Comparison of ENCODE assay signal across 1 cellular context in the genomic region with DNA sequence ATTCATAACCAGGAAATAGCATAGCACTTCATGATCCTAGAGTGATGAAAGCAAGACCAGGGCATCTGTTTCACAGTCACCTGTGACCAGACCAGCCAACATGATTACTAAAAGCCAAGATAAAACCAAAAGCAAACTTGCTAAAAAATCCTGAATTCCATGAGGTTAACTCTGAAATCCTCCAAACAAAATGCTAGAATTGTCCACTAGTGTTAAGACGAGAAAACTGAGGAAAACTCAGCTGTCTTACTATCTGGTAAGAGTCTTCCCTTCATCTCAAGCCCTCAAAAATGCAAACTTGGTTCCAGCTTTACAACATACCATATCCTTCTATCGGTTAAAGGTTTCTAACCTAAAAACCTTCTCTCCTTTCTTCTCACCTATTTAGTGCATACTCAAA.
TF ChIP-seq lines count a peak whose summit lies in the region.

No MANE protein-coding gene starts in this region.

TF ChIP-seq in HCT116, 20 proteins besides CTCF, POLR2A, EP300 and RAD21:
- TF ChIP-seq SIN3A (IDR thresholded peaks at IDR 0.05; ENCODE audit: low read depth) (no peak), REST (IDR thresholded peaks at IDR 0.05; ENCODE audit: low read depth) (no peak), ELF1 (IDR thresholded peaks at IDR 0.05; ENCODE audit: borderline replicate concordance, low read depth) (no peak), MAX (IDR thresholded peaks at IDR 0.05) (no peak), SRF (IDR thresholded peaks at IDR 0.05; ENCODE audit: low read depth) (no peak)
